In the genomic region with DNA sequence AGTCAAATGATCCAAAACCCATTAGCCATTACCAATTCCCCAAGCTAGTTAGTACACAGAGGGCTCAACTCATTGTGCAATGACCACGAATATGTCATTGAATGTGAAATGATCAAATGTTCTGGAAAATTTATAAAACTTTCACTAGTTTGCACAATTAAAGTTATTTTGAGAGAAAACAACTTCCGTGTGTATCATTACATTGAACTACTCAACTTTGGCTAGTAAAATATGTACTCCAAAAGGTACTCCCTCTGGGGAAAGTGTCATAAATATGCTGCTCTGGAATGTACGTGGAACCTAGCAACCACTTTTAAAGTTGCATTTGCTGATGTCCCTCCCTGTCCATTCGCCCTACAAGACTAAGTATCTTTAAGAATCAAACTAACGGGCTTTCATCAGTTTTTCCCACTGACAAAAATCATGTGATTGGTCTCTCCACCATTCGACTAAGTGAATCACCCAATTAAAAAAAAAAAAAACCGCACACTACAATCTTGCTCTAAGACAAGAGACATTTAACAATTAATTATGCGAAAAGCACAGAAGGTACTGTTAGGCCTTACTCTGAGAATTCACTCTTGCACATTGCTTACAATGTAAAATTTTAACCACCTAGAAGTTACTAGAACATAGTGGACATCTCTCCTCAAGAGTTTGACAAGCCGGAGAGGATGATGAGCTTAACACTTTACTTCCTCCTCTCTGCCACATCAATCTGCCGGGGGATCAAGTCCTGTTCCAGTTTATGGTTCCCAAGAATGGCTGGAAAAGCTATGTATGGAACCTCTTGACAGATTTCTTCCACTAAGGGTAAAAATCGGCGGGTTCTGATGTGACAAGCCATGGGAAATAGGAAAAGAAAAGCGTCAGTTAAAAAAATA, we compare ENCODE assay signal across 8 cellular contexts. TPM values are rescaled to one million over a fixed set of nuclear protein-coding genes. Genes with fewer than 3 reads are reported as not detected.
DNase-seq lines count a peak whose midpoint lies in the region; ATAC-seq and TF ChIP-seq lines count a peak whose summit lies in the region.

No MANE protein-coding gene starts in this region.

- TF ChIP-seq CTCF in cardiac muscle cell (IDR thresholded peaks at IDR 0.05; ENCODE audit: low read depth, low read length), result no peak
- no peak for TF ChIP-seq CTCF in activated CD8-positive, alpha-beta T cell treated with anti-CD3 and anti-CD28 coated beads for 36 hours (IDR thresholded peaks at IDR 0.05)

- peaks cover 37% of the 10 kb centered on the region for H3K4me1 Mint-ChIP-seq in activated CD8-positive, alpha-beta T cell treated with anti-CD3 and anti-CD28 coated beads for 36 hours (ENCODE audit: low read depth)
- H3K4me1 Mint-ChIP-seq in stimulated activated naive CD8-positive, alpha-beta T cell treated with anti-CD3 and anti-CD28 coated beads, Interleukin-15, amount 100 ng/mL, for 72 hours, result peaks cover 43% of the 10 kb centered on the region

- ATAC-seq in Right ventricle myocardium superior (ENCODE audit: poor library complexity), result no peak
- ATAC-seq in activated CD8-positive, alpha-beta T cell treated with anti-CD3 and anti-CD28 coated beads for 36 hours, result no peak
- ATAC-seq in stimulated activated naive CD8-positive, alpha-beta T cell treated with anti-CD3 and anti-CD28 coated beads, Interleukin-15, amount 100 ng/mL, for 72 hours, result no peak
- ATAC-seq in esophagus mucosa, result no peak

- no peaks in the 10 kb centered on the region for H3K9me3 Mint-ChIP-seq in activated CD8-positive, alpha-beta T cell treated with anti-CD3 and anti-CD28 coated beads for 36 hours
- no peaks in the 10 kb centered on the region for H3K9me3 Mint-ChIP-seq in stimulated activated naive CD8-positive, alpha-beta T cell treated with anti-CD3 and anti-CD28 coated beads, Interleukin-15, amount 100 ng/mL, for 72 hours

- H3K36me3 ChIP-seq in cardiac muscle cell (no peaks in the 10 kb centered on the region), iPS-15b (ENCODE audit: control insufficient read depth, insufficient read depth, low read length) (peaks cover 4% of the 10 kb centered on the region)

- H3K27ac ChIP-seq in cardiac muscle cell, result peak overlapping the region; percentile 98

- H3K27ac Mint-ChIP-seq in activated CD8-positive, alpha-beta T cell treated with anti-CD3 and anti-CD28 coated beads for 36 hours, result peak overlapping the region; percentile 88
- H3K27ac Mint-ChIP-seq in stimulated activated naive CD8-positive, alpha-beta T cell treated with anti-CD3 and anti-CD28 coated beads, Interleukin-15, amount 100 ng/mL, for 72 hours, result peak overlapping the region; percentile 95

- H3K27me3 ChIP-seq in cardiac muscle cell, result no peaks in the 10 kb centered on the region
- H3K27me3 ChIP-seq in iPS-15b (ENCODE audit: control insufficient read depth, insufficient read depth, low read length), result no peaks in the 10 kb centered on the region

- H3K4me1 ChIP-seq in cardiac muscle cell (ENCODE audit: low read depth), result peaks cover 20% of the 10 kb centered on the region
- H3K4me1 ChIP-seq in iPS-15b (ENCODE audit: control insufficient read depth, insufficient read depth, low read length), result peaks cover 7% of the 10 kb centered on the region

- intact Hi-C loops in Right ventricle myocardium superior (cut with DNase I), result no loop called here
- intact Hi-C loops in activated CD8-positive, alpha-beta T cell treated with anti-CD3 and anti-CD28 coated beads for 36 hours (cut with micrococcal nuclease), result no loop called here

- DNase-seq in cardiac muscle cell (ENCODE audit: low read depth in 1 of 2, low spot score in 1 of 2) (peak in 1 of 2 donors; percentile 30), Right ventricle myocardium superior (no peak), HK-2 (ENCODE audit: unreplicated experiment) (no peak), NCI-H2029 treated with DMSO at 0.1 percent for 48 hours (lab: John Stamatoyannopoulos, UW) (no peak)
- DNase-seq in activated CD8-positive, alpha-beta T cell treated with anti-CD3 and anti-CD28 coated beads for 36 hours, result no peak
- DNase-seq in stimulated activated naive CD8-positive, alpha-beta T cell treated with anti-CD3 and anti-CD28 coated beads, Interleukin-15, amount 100 ng/mL, for 72 hours, result no peak

- CTCF ChIA-PET in activated CD8-positive, alpha-beta T cell treated with anti-CD3 and anti-CD28 coated beads for 36 hours (lab: Charles Lee), result interaction anchor here (0.6 to 8.8 kb wide), 5 partner anchors 11 to 915 kb away, joined by 3 to 60 read pairs (median 5); no protein-coding TSS in a partner anchor

- peaks cover 14% of the 10 kb centered on the region for H3K36me3 Mint-ChIP-seq in activated CD8-positive, alpha-beta T cell treated with anti-CD3 and anti-CD28 coated beads for 36 hours (ENCODE audit: low read depth)

- H3K4me3 ChIP-seq in cardiac muscle cell, result peak overlapping the region; percentile 98
- H3K4me3 ChIP-seq in iPS-15b (ENCODE audit: low read depth, low read length), result peak overlapping the region; percentile 90

- H3K9me3 ChIP-seq in cardiac muscle cell (ENCODE audit: low read depth) (no peaks in the 10 kb centered on the region), iPS-15b (ENCODE audit: control insufficient read depth, insufficient read depth, low read length) (no peaks in the 10 kb centered on the region)

- POLR2A ChIA-PET in activated CD8-positive, alpha-beta T cell treated with anti-CD3 and anti-CD28 coated beads for 36 hours (lab: Charles Lee), result interaction anchor here (0.8 to 0.9 kb wide), 3 partner anchors 8 to 305 kb away, joined by 3 read pairs; no protein-coding TSS in a partner anchor

- H3K27me3 Mint-ChIP-seq in activated CD8-positive, alpha-beta T cell treated with anti-CD3 and anti-CD28 coated beads for 36 hours, result no peaks in the 10 kb centered on the region
- H3K27me3 Mint-ChIP-seq in stimulated activated naive CD8-positive, alpha-beta T cell treated with anti-CD3 and anti-CD28 coated beads, Interleukin-15, amount 100 ng/mL, for 72 hours, result no peaks in the 10 kb centered on the region

- H3K4me3 Mint-ChIP-seq in activated CD8-positive, alpha-beta T cell treated with anti-CD3 and anti-CD28 coated beads for 36 hours, result peak overlapping the region; percentile 94
- peak overlapping the region; percentile 92 to 97 for H3K4me3 Mint-ChIP-seq in stimulated activated naive CD8-positive, alpha-beta T cell treated with anti-CD3 and anti-CD28 coated beads, Interleukin-15, amount 100 ng/mL, for 72 hours

- H3K9ac ChIP-seq in iPS-15b (ENCODE audit: low read depth, low read length), result peak overlapping the region; percentile 57

RNA-seq across cellular contexts. Expression of gene ACBD3, which starts 1.1 kb away (rescaled TPM):
- total RNA-seq in cardiac muscle cell (37.3 and 47.4 TPM in 2 replicates), Right ventricle myocardium superior (23.8 TPM), esophagus mucosa (33.9 TPM)
- polyA plus RNA-seq in cardiac muscle cell, result 41.7 and 45.5 TPM in 2 replicates
- total RNA-seq in activated CD8-positive, alpha-beta T cell treated with anti-CD3 and anti-CD28 coated beads for 36 hours, result 10 to 100 TPM; 17.4 to 17.7 TPM

RNA-seq across cellular contexts. Expression of gene MIXL1, which starts 38.1 kb away (rescaled TPM):
- total RNA-seq in cardiac muscle cell (3.7 and 5.4 TPM in 2 replicates), Right ventricle myocardium superior (not detected), esophagus mucosa (not detected)
- 8.0 and 11.1 TPM in 2 replicates for polyA plus RNA-seq in cardiac muscle cell
- under 1 TPM in 1 of 2 experiments, not detected in 1; 0.16 TPM for total RNA-seq in activated CD8-positive, alpha-beta T cell treated with anti-CD3 and anti-CD28 coated beads for 36 hours
